ENCODE assay signal across 7 cellular contexts in genomic region chr16:77191259-77191969, GRCh38. TPM values are rescaled to one million over a fixed set of nuclear protein-coding genes. Genes with fewer than 3 reads are reported as not detected.
DNase-seq lines count a peak whose midpoint lies in the region; ATAC-seq and TF ChIP-seq lines count a peak whose summit lies in the region.

No MANE protein-coding gene starts in this region.

- peak; percentile 46 for DNase-seq in activated CD8-positive, alpha-beta T cell treated with anti-CD3 and anti-CD28 coated beads for 36 hours
- DNase-seq in fibroblast of pulmonary artery (ENCODE audit: low read depth) (no peak), osteocyte (ENCODE audit: extremely low spot score, unreplicated experiment) (no peak), AG20443 (ENCODE audit: low spot score) (no peak)

- peaks cover 40% of the 10 kb centered on the region for H3K4me1 Mint-ChIP-seq in activated CD8-positive, alpha-beta T cell treated with anti-CD3 and anti-CD28 coated beads for 36 hours (ENCODE audit: low read depth)
- H3K4me1 Mint-ChIP-seq in osteocyte (ENCODE audit: unreplicated experiment), result peaks cover 19% of the 10 kb centered on the region

- H3K4me3 ChIP-seq in fibroblast of pulmonary artery (replicated peaks; ENCODE audit: low read depth, low read length), result peak overlapping the region; percentile 97

- intact Hi-C loops in activated CD8-positive, alpha-beta T cell treated with anti-CD3 and anti-CD28 coated beads for 36 hours (cut with micrococcal nuclease), result loop anchor here (2.0 kb wide), 1 partner anchor 21 kb away; no protein-coding TSS in a partner anchor

- TF ChIP-seq CTCF in activated CD8-positive, alpha-beta T cell treated with anti-CD3 and anti-CD28 coated beads for 36 hours (IDR thresholded peaks at IDR 0.05), result no peak
- TF ChIP-seq CTCF in fibroblast of pulmonary artery (IDR thresholded peaks at IDR 0.05; ENCODE audit: low read length, missing control alignments) (no peak), osteocyte (IDR thresholded peaks at IDR 0.05) (no peak)

- POLR2A ChIA-PET in activated CD8-positive, alpha-beta T cell treated with anti-CD3 and anti-CD28 coated beads for 36 hours (lab: Charles Lee), result interaction anchor here (0.7 to 1.4 kb wide), 9 partner anchors 10 to 1727 kb away, joined by 3 to 4 read pairs (median 3); partner anchors contain the start of genes KARS1 and TERF2IP

- H3K4me3 Mint-ChIP-seq in activated CD8-positive, alpha-beta T cell treated with anti-CD3 and anti-CD28 coated beads for 36 hours, result peak overlapping the region; percentile 84
- H3K4me3 Mint-ChIP-seq in osteocyte (ENCODE audit: unreplicated experiment), result peak overlapping the region; percentile 95

- ATAC-seq in GM18502 (IDR thresholded peaks at IDR 0.05; ENCODE audit: poor library complexity, unreplicated experiment) (peak; percentile 3), HG03460 (IDR thresholded peaks at IDR 0.05; ENCODE audit: unreplicated experiment) (peak; percentile 0), GM21576 (IDR thresholded peaks at IDR 0.05; ENCODE audit: unreplicated experiment) (no peak)
- ATAC-seq in activated CD8-positive, alpha-beta T cell treated with anti-CD3 and anti-CD28 coated beads for 36 hours, result no peak

- peaks cover 3% of the 10 kb centered on the region for H3K27me3 Mint-ChIP-seq in activated CD8-positive, alpha-beta T cell treated with anti-CD3 and anti-CD28 coated beads for 36 hours
- peaks cover 18% of the 10 kb centered on the region for H3K27me3 Mint-ChIP-seq in osteocyte (ENCODE audit: unreplicated experiment)

- CTCF ChIA-PET in activated CD8-positive, alpha-beta T cell treated with anti-CD3 and anti-CD28 coated beads for 36 hours (lab: Charles Lee), result interaction anchor here (1.4 kb wide), 1 partner anchor 20 kb away, joined by 3 read pairs; no protein-coding TSS in a partner anchor

- H3K27ac Mint-ChIP-seq in activated CD8-positive, alpha-beta T cell treated with anti-CD3 and anti-CD28 coated beads for 36 hours, result peak overlapping the region; percentile 89
- H3K27ac Mint-ChIP-seq in osteocyte (ENCODE audit: unreplicated experiment), result peak overlapping the region; percentile 99

- H3K36me3 Mint-ChIP-seq in activated CD8-positive, alpha-beta T cell treated with anti-CD3 and anti-CD28 coated beads for 36 hours (ENCODE audit: low read depth), result peaks cover 41% of the 10 kb centered on the region
- peaks cover 8% of the 10 kb centered on the region for H3K36me3 Mint-ChIP-seq in osteocyte (ENCODE audit: unreplicated experiment)

- no peaks in the 10 kb centered on the region for H3K9me3 Mint-ChIP-seq in activated CD8-positive, alpha-beta T cell treated with anti-CD3 and anti-CD28 coated beads for 36 hours
- H3K9me3 Mint-ChIP-seq in osteocyte (ENCODE audit: unreplicated experiment), result no peaks in the 10 kb centered on the region

RNA-seq across cellular contexts. Expression of gene MON1B, which starts 0.4 kb away (rescaled TPM):
- 10 to 100 TPM; 54.3 to 60.5 TPM for total RNA-seq in activated CD8-positive, alpha-beta T cell treated with anti-CD3 and anti-CD28 coated beads for 36 hours
- 35.2 and 41.8 TPM in 2 replicates for total RNA-seq in osteocyte

RNA-seq across cellular contexts. Expression of gene SYCE1L, which starts 7.8 kb away (rescaled TPM):
- 1 to 10 TPM; 3.0 to 4.6 TPM for total RNA-seq in activated CD8-positive, alpha-beta T cell treated with anti-CD3 and anti-CD28 coated beads for 36 hours
- 4.1 and 5.5 TPM in 2 replicates for total RNA-seq in osteocyte

Comparison
In these comparisons a context has a peak if more than half of its experiments do, and no peak if none do; other contexts are left out.
1. ATAC-seq: peak in GM18502 (single experiment) and HG03460 (single experiment); none in activated CD8-positive, alpha-beta T cell treated with anti-CD3 and anti-CD28 coated beads for 36 hours (single experiment) and GM21576 (single experiment).